8 cellular contexts compared by ENCODE assay signal in genomic region chr12:6452908-6453630, GRCh38. TPM values are rescaled to one million over a fixed set of nuclear protein-coding genes. Genes with fewer than 3 reads are reported as not detected.
A peak's percentile ranks its signal among the peaks of the same experiment; 100 is the strongest.
DNase-seq lines count a peak whose midpoint lies in the region; ATAC-seq and TF ChIP-seq lines count a peak whose summit lies in the region.

No MANE protein-coding gene starts in this region.

- H3K4me3 ChIP-seq in CD4-positive, alpha-beta memory T cell (ENCODE audit: low read length in 2 of 2): peak overlapping the region; percentile 80
- peak overlapping the region; percentile 74 for H3K4me3 ChIP-seq in OCI-LY7 (ENCODE audit: low read depth, low read length, poor library complexity, severe bottlenecking)
- H3K4me3 ChIP-seq in neural progenitor cell: no peak overlapping the region

- peaks cover 38 to 75% (median 59%) of the 10 kb centered on the region in 4 donors for H3K4me1 Mint-ChIP-seq in CD4-positive, alpha-beta memory T cell
- peaks cover 34% of the 10 kb centered on the region for H3K4me1 Mint-ChIP-seq in endothelial cell (ENCODE audit: unreplicated experiment)
- peaks cover 34% of the 10 kb centered on the region for H3K4me1 Mint-ChIP-seq in neural progenitor cell

- H4K20me1 ChIP-seq in OCI-LY7 (ENCODE audit: insufficient read depth, low read length): no peaks in the 10 kb centered on the region
- no peaks in the 10 kb centered on the region for H4K20me1 ChIP-seq in neural progenitor cell (ENCODE audit: low read depth)

- no peaks in the 10 kb centered on the region for H3K27me3 ChIP-seq in CD4-positive, alpha-beta memory T cell (ENCODE audit: insufficient read depth, low read length)
- no peaks in the 10 kb centered on the region for H3K27me3 ChIP-seq in neural progenitor cell

- peak overlapping the region; percentile 96 to 100 (median 98) for H3K4me3 Mint-ChIP-seq in CD4-positive, alpha-beta memory T cell
- H3K4me3 Mint-ChIP-seq in endothelial cell (ENCODE audit: unreplicated experiment): peak overlapping the region; percentile 0
- peak overlapping the region; percentile 24 for H3K4me3 Mint-ChIP-seq in neural progenitor cell

- H3K9me2 ChIP-seq in OCI-LY7 (ENCODE audit: insufficient read depth, low read length): no peaks in the 10 kb centered on the region

- H3K27me3 Mint-ChIP-seq in CD4-positive, alpha-beta memory T cell: no peaks in the 10 kb centered on the region
- peaks cover 2% of the 10 kb centered on the region for H3K27me3 Mint-ChIP-seq in endothelial cell (ENCODE audit: unreplicated experiment)
- H3K27me3 Mint-ChIP-seq in neural progenitor cell (ENCODE audit: insufficient read depth, low read depth): peaks cover 3% of the 10 kb centered on the region

- CTCF ChIA-PET in CD4-positive, alpha-beta memory T cell (lab: Charles Lee; ENCODE audit: partially characterized antibody): interaction anchor here (1.4 to 15.4 kb wide), 7 partner anchors 10 to 117 kb away, joined by 4 to 247 read pairs (median 11); partner anchors contain the start of gene VAMP1
- CTCF ChIA-PET in OCI-LY7 (lab: Charles Lee; ENCODE audit: unreplicated experiment): interaction anchor here (0.9 kb wide), 1 partner anchor 8 kb away, joined by 3 read pairs; no protein-coding TSS in a partner anchor

- H3K9ac ChIP-seq in neural progenitor cell: no peak overlapping the region

- H3K27ac Mint-ChIP-seq in CD4-positive, alpha-beta memory T cell: peak overlapping the region; percentile 95 to 99 (median 99)
- no peak overlapping the region for H3K27ac Mint-ChIP-seq in endothelial cell (ENCODE audit: unreplicated experiment)
- H3K27ac Mint-ChIP-seq in neural progenitor cell: peak overlapping the region; percentile 1

- BruUV-seq in OCI-LY7 (replicated peaks; lab: Mats Ljungman, UMichigan): no TSS peak

- H3K27ac ChIP-seq in CD4-positive, alpha-beta memory T cell (ENCODE audit: low read depth, low read length): peak overlapping the region; percentile 99
- H3K27ac ChIP-seq in OCI-LY7 (ENCODE audit: low read depth, low read length, poor library complexity, severe bottlenecking): peak overlapping the region; percentile 81
- peak overlapping the region; percentile 91 for H3K27ac ChIP-seq in neural progenitor cell

- ATAC-seq in GM21423 (IDR thresholded peaks at IDR 0.05; ENCODE audit: unreplicated experiment) (no peak), GM21723 (IDR thresholded peaks at IDR 0.05; ENCODE audit: unreplicated experiment) (no peak)

- no peak overlapping the region for H2AFZ ChIP-seq in OCI-LY7 (ENCODE audit: low read length)
- H2AFZ ChIP-seq in neural progenitor cell (replicated peaks): peak overlapping the region; percentile 42

- DNase-seq in CD4-positive, alpha-beta memory T cell: no peak
- no peak for DNase-seq in OCI-LY7 (ENCODE audit: low spot score)
- DNase-seq in endothelial cell (ENCODE audit: low spot score): no peak
- no peak for DNase-seq in neural progenitor cell (ENCODE audit: low spot score)
- DNase-seq in activated CD4-positive, CD25-positive, alpha-beta regulatory T cell (lab: John Stamatoyannopoulos, UW): no peak
- DNase-seq in SIG-M5 (lab: John Stamatoyannopoulos, UW): no peak

- no peaks in the 10 kb centered on the region for H3K9me3 ChIP-seq in CD4-positive, alpha-beta memory T cell (ENCODE audit: control insufficient read depth in 1 of 2, low read length in 2 of 2)
- H3K9me3 ChIP-seq in OCI-LY7 (ENCODE audit: low read length): no peaks in the 10 kb centered on the region
- no peaks in the 10 kb centered on the region for H3K9me3 ChIP-seq in neural progenitor cell (ENCODE audit: low read depth)

- H3K79me2 ChIP-seq in OCI-LY7 (ENCODE audit: insufficient read depth, low read depth, low read length) (peaks cover 10% of the 10 kb centered on the region; the same call in 1 of the 2 replicates), neural progenitor cell (ENCODE audit: low read depth) (no peaks in the 10 kb centered on the region)

- intact Hi-C loops in CD4-positive, alpha-beta memory T cell (cut with micrococcal nuclease): loop anchor here (1.0 kb wide), 2 partner anchors 8 to 9 kb away; partner anchors contain the start of gene CD27
- intact Hi-C loops in OCI-LY7 (cut with micrococcal nuclease; ENCODE audit: unreplicated experiment): no loop called here

- H3K9me3 Mint-ChIP-seq in CD4-positive, alpha-beta memory T cell: no peaks in the 10 kb centered on the region
- H3K9me3 Mint-ChIP-seq in endothelial cell (ENCODE audit: unreplicated experiment) (no peaks in the 10 kb centered on the region), neural progenitor cell (no peaks in the 10 kb centered on the region)

- H3K36me3 ChIP-seq in CD4-positive, alpha-beta memory T cell (ENCODE audit: insufficient read depth, low read length): peaks cover 35% of the 10 kb centered on the region
- H3K36me3 ChIP-seq in OCI-LY7 (ENCODE audit: insufficient read depth, low read length) (peaks cover 40% of the 10 kb centered on the region), neural progenitor cell (no peaks in the 10 kb centered on the region)

- peaks cover 67% of the 10 kb centered on the region for H3K4me1 ChIP-seq in CD4-positive, alpha-beta memory T cell (ENCODE audit: insufficient read depth, low read length)
- peaks cover 41% of the 10 kb centered on the region for H3K4me1 ChIP-seq in OCI-LY7 (ENCODE audit: insufficient read depth, low read length, poor library complexity, severe bottlenecking)
- H3K4me1 ChIP-seq in neural progenitor cell: peaks cover 38% of the 10 kb centered on the region

- peaks cover 38% of the 10 kb centered on the region for H3F3A ChIP-seq in neural progenitor cell (ENCODE audit: low read depth)

- POLR2A ChIA-PET in CD4-positive, alpha-beta memory T cell (lab: Charles Lee; ENCODE audit: partially characterized antibody): interaction anchor here (1.5 to 18.0 kb wide), 12 partner anchors 8 to 117 kb away, joined by 5 to 728 read pairs (median 36); partner anchors contain the start of genes GAPDH, MRPL51 and VAMP1
- POLR2A ChIA-PET in OCI-LY7 (lab: Charles Lee): interaction anchor here (1.9 to 3.4 kb wide), 4 partner anchors 8 to 21 kb away, joined by 6 to 27 read pairs (median 20); partner anchors contain the start of genes CD27 and VAMP1

- peaks cover 49 to 69% of the 10 kb centered on the region in 2 donors for H3K36me3 Mint-ChIP-seq in CD4-positive, alpha-beta memory T cell
- peaks cover 7% of the 10 kb centered on the region for H3K36me3 Mint-ChIP-seq in endothelial cell (ENCODE audit: low read depth, unreplicated experiment)
- no peaks in the 10 kb centered on the region for H3K36me3 Mint-ChIP-seq in neural progenitor cell

- no peak for TF ChIP-seq CTCF in OCI-LY7 (conservative IDR thresholded peaks at IDR 0.05; ENCODE audit: low read length)
- TF ChIP-seq CTCF in endothelial cell (IDR thresholded peaks at IDR 0.05; ENCODE audit: unreplicated experiment): no peak
- TF ChIP-seq CTCF in neural progenitor cell (IDR thresholded peaks at IDR 0.05): no peak

- peak overlapping the region; percentile 88 for H3K4me2 ChIP-seq in OCI-LY7 (ENCODE audit: low read length)
- H3K4me2 ChIP-seq in neural progenitor cell: peak overlapping the region; percentile 77

RNA-seq across cellular contexts. Expression of gene TAPBPL, which starts 1.2 kb away (rescaled TPM):
- 10 to 100 TPM; 66.4 to 66.9 TPM for total RNA-seq in CD4-positive, alpha-beta memory T cell
- 100 to 1,000 TPM; 102 to 116 TPM for polyA plus RNA-seq in CD4-positive, alpha-beta memory T cell
- total RNA-seq in OCI-LY7 (2014; rRNA removed; shearing (Covaris generic)): 18.4 and 23.7 TPM in 2 replicates
- 22.2 and 25.5 TPM in 2 replicates for total RNA-seq in OCI-LY7 (2022)
- 2.8 TPM for total RNA-seq in endothelial cell (ENCODE audit: unreplicated experiment)
- 0.56 TPM in 1 of 2 replicates, not detected in the other for total RNA-seq in neural progenitor cell (ENCODE audit: low replicate concordance)

RNA-seq across cellular contexts. Expression of gene CD27, which starts 8.3 kb away (rescaled TPM):
- total RNA-seq in CD4-positive, alpha-beta memory T cell: 100 to 1,000 TPM; 117 to 124 TPM
- 100 to 1,000 TPM; 343 to 402 TPM for polyA plus RNA-seq in CD4-positive, alpha-beta memory T cell
- total RNA-seq in OCI-LY7 (2014; rRNA removed; shearing (Covaris generic)): 18.0 and 19.8 TPM in 2 replicates
- total RNA-seq in OCI-LY7 (2022) (39.9 and 48.3 TPM in 2 replicates), endothelial cell (ENCODE audit: unreplicated experiment) (not detected), neural progenitor cell (ENCODE audit: low replicate concordance) (0.43 TPM in 1 of 2 replicates, not detected in the other)

RNA-seq across cellular contexts. Expression of gene VAMP1, which starts 17.4 kb away (rescaled TPM):
- 100 to 1,000 TPM in 1 of 2 experiments, 10 to 100 TPM in 1; 97.7 to 101 TPM for total RNA-seq in CD4-positive, alpha-beta memory T cell
- polyA plus RNA-seq in CD4-positive, alpha-beta memory T cell: 10 to 100 TPM; 10.3 to 12.1 TPM
- total RNA-seq in OCI-LY7 (2014; rRNA removed; shearing (Covaris generic)): 82.7 and 86.0 TPM in 2 replicates
- 46.9 and 51.6 TPM in 2 replicates for total RNA-seq in OCI-LY7 (2022)
- 5.5 TPM for total RNA-seq in endothelial cell (ENCODE audit: unreplicated experiment)
- total RNA-seq in neural progenitor cell (ENCODE audit: low replicate concordance): 14.3 and 23.1 TPM in 2 replicates

RNA-seq across cellular contexts. Expression of gene MRPL51, which starts 40.0 kb away (rescaled TPM):
- total RNA-seq in CD4-positive, alpha-beta memory T cell: 10 to 100 TPM; 85.1 to 89.2 TPM
- 100 to 1,000 TPM; 199 to 205 TPM for polyA plus RNA-seq in CD4-positive, alpha-beta memory T cell
- 152 and 164 TPM in 2 replicates for total RNA-seq in OCI-LY7 (2014; rRNA removed; shearing (Covaris generic))
- total RNA-seq in OCI-LY7 (2022) (280 and 338 TPM in 2 replicates), endothelial cell (ENCODE audit: unreplicated experiment) (168 TPM), neural progenitor cell (ENCODE audit: low replicate concordance) (95.2 and 143 TPM in 2 replicates)

RNA-seq across cellular contexts. Expression of gene NCAPD2, which starts 40.8 kb away (rescaled TPM):
- total RNA-seq in CD4-positive, alpha-beta memory T cell: 10 to 100 TPM; 38.1 to 39.8 TPM
- polyA plus RNA-seq in CD4-positive, alpha-beta memory T cell: 10 to 100 TPM; 15.7 to 29.0 TPM
- total RNA-seq in OCI-LY7 (2014; rRNA removed; shearing (Covaris generic)): 157 and 195 TPM in 2 replicates
- total RNA-seq in OCI-LY7 (2022): 225 and 267 TPM in 2 replicates
- total RNA-seq in endothelial cell (ENCODE audit: unreplicated experiment): 25.3 TPM
- 113 and 120 TPM in 2 replicates for total RNA-seq in neural progenitor cell (ENCODE audit: low replicate concordance)

Comparison
In these comparisons a context has a peak if more than half of its experiments do, and no peak if none do; other contexts are left out.
1. H3K4me3 Mint-ChIP-seq: peak in every context shown above with its lines; median percentile 98 in CD4-positive, alpha-beta memory T cell; 24 in neural progenitor cell; 0 in endothelial cell.
2. RNA of gene CD27, which starts 8.3 kb away (total RNA-seq): 117 to 124 TPM in CD4-positive, alpha-beta memory T cell and 18.0 to 48.3 TPM in OCI-LY7; 0.43 TPM in neural progenitor cell and not detected in endothelial cell (single experiment); every median in the first group is over 10 times any median in the second.
3. Peak in every context shown above with its lines, with median percentiles within 50 percentile points of each other: H3K27ac ChIP-seq.